ENCODE assay signal across 19 cellular contexts in the genomic region with DNA sequence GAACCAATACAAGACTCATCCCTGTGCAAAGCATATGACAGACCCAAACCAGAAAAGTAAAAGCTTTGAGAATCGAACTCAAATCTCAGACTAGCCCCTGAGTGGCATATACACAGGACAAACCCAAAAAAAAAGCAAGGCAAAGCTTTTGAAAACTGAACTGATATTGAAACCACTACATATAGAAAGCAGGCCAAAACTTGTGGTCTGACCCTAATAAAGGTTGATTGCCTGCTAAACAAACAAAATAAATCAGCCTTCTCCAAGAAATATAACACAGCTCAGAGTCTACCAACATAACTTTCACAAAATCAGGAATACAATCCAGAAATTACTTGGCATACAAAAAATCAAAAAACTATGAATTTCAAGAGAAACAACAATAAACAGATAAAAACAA. TPM values are rescaled to one million over a fixed set of nuclear protein-coding genes. Genes with fewer than 3 reads are reported as not detected.
DNase-seq lines count a peak whose midpoint lies in the region; ATAC-seq and TF ChIP-seq lines count a peak whose summit lies in the region.
"Had no signal": no experiment of that assay in that cellular context is flagged by ENCODE, and none has a peak within 500 bp of the region (broad histone marks: within the 10 kb centered on the region; RNA-seq: fewer than 3 reads in every experiment).

No MANE protein-coding gene starts in this region.

- H3K27me3 Mint-ChIP-seq in IgD-negative memory B cell = no peaks in the 10 kb centered on the region
- H3K27me3 Mint-ChIP-seq in activated T-cell treated with anti-CD3 and anti-CD28 coated beads, Interleukin-2, amount 50 U/mL, for 4 hours (ENCODE audit: low read depth) = no peaks in the 10 kb centered on the region
- peaks cover 0 to 2% (median 0%) of the 10 kb centered on the region in 3 donors for H3K27me3 Mint-ChIP-seq in CD14-positive monocyte (ENCODE audit: low read depth in 3 of 3)
- H3K27me3 Mint-ChIP-seq: activated T-cell treated with anti-CD3 and anti-CD28 coated beads, Interleukin-2, amount 50 U/mL, for 24 hours had no signal

- H3K9me3 Mint-ChIP-seq in IgD-negative memory B cell = peaks cover 0 to 4% (median 0%) of the 10 kb centered on the region in 3 donors
- peaks cover 12% of the 10 kb centered on the region for H3K9me3 Mint-ChIP-seq in activated T-cell treated with anti-CD3 and anti-CD28 coated beads, Interleukin-2, amount 50 U/mL, for 4 hours
- peaks cover 0 to 8% (median 3%) of the 10 kb centered on the region in 7 donors for H3K9me3 Mint-ChIP-seq in CD14-positive monocyte

- no peaks in the 10 kb centered on the region for H3K27me3 ChIP-seq in left ventricle myocardium inferior (ENCODE audit: low read depth)
- H3K27me3 ChIP-seq: gastroesophageal sphincter, tibial nerve had no signal

- DNase-seq in left ventricle myocardium inferior (no peak), islet precursor cell (no peak), CD14-positive monocyte (ENCODE audit: low spot score) (no peak)
- DNase-seq in activated T-cell treated with anti-CD3 and anti-CD28 coated beads, Interleukin-2, amount 50 U/mL, for 4 hours = no peak
- DNase-seq: 8988T; activated CD4-positive, CD25-positive, alpha-beta regulatory T cell; activated T-cell treated with anti-CD3 and anti-CD28 coated beads, Interleukin-2, amount 50 U/mL, for 24 hours; effector CD4-positive, alpha-beta T cell; left ventricle myocardium superior; NCI-H1105 treated with DMSO at 0.1 percent for 48 hours; NCI-H524 treated with DMSO at 0.1 percent for 48 hours; SHP77 treated with DMSO at 0.1 percent for 48 hours had no signal

- H3K27ac ChIP-seq in 22Rv1 = peak overlapping the region; percentile 12
- H3K27ac ChIP-seq in left ventricle myocardium inferior (replicated peaks) = no peak overlapping the region
- H3K27ac ChIP-seq: gastroesophageal sphincter, skin epidermis, tibial nerve had no signal

- H3K36me3 ChIP-seq in left ventricle myocardium inferior = no peaks in the 10 kb centered on the region
- H3K36me3 ChIP-seq: gastroesophageal sphincter, tibial nerve had no signal

- H3K4me3 ChIP-seq in left ventricle myocardium inferior = no peak overlapping the region
- H3K4me3 ChIP-seq: gastroesophageal sphincter, skin epidermis, tibial nerve had no signal

- H3K9me3 ChIP-seq in left ventricle myocardium inferior (replicated peaks) = no peaks in the 10 kb centered on the region
- H3K9me3 ChIP-seq: gastroesophageal sphincter, tibial nerve had no signal

- intact Hi-C loops in left ventricle myocardium inferior (cut with micrococcal nuclease) (no loop called here), CD14-positive monocyte (cut with micrococcal nuclease) (no loop called here)

- H3K4me1 Mint-ChIP-seq in IgD-negative memory B cell = peaks cover 34 to 51% (median 42%) of the 10 kb centered on the region in 3 donors
- peaks cover 68% of the 10 kb centered on the region for H3K4me1 Mint-ChIP-seq in activated T-cell treated with anti-CD3 and anti-CD28 coated beads, Interleukin-2, amount 50 U/mL, for 4 hours (ENCODE audit: low read depth)
- peaks cover 3% of the 10 kb centered on the region for H3K4me1 Mint-ChIP-seq in CD14-positive monocyte

- H3K36me3 Mint-ChIP-seq in IgD-negative memory B cell = peaks cover 4% of the 10 kb centered on the region
- H3K36me3 Mint-ChIP-seq in activated T-cell treated with anti-CD3 and anti-CD28 coated beads, Interleukin-2, amount 50 U/mL, for 4 hours (ENCODE audit: insufficient read depth) = peaks cover 17% of the 10 kb centered on the region
- no peaks in the 10 kb centered on the region for H3K36me3 Mint-ChIP-seq in CD14-positive monocyte

- H3K4me1 ChIP-seq in left ventricle myocardium inferior = peaks cover 33% of the 10 kb centered on the region
- H3K4me1 ChIP-seq: gastroesophageal sphincter had no signal

- ATAC-seq in GM19397 (IDR thresholded peaks at IDR 0.05; ENCODE audit: unreplicated experiment) (peak; percentile 68), HG02763 (IDR thresholded peaks at IDR 0.05; ENCODE audit: unreplicated experiment) (peak; percentile 57)
- no peak for ATAC-seq in activated T-cell treated with anti-CD3 and anti-CD28 coated beads, Interleukin-2, amount 50 U/mL, for 4 hours
- ATAC-seq: gastroesophageal sphincter, left ventricle myocardium superior had no signal

- H3K27ac Mint-ChIP-seq in IgD-negative memory B cell (peak overlapping the region in 2 of 3 donors; percentile 44 to 50), CD14-positive monocyte (no peak overlapping the region)
- H3K27ac Mint-ChIP-seq: activated T-cell treated with anti-CD3 and anti-CD28 coated beads, Interleukin-2, amount 50 U/mL, for 24 hours had no signal

- H3K4me3 Mint-ChIP-seq in IgD-negative memory B cell (peak overlapping the region in 1 of 4 donors; percentile 75), CD14-positive monocyte (no peak overlapping the region)
- H3K4me3 Mint-ChIP-seq in activated T-cell treated with anti-CD3 and anti-CD28 coated beads, Interleukin-2, amount 50 U/mL, for 4 hours = no peak overlapping the region
- H3K4me3 Mint-ChIP-seq: activated T-cell treated with anti-CD3 and anti-CD28 coated beads, Interleukin-2, amount 50 U/mL, for 24 hours had no signal

- TF ChIP-seq CTCF in 22Rv1 (IDR thresholded peaks at IDR 0.05) = no peak
- TF ChIP-seq CTCF in left ventricle myocardium inferior (IDR thresholded peaks at IDR 0.05; ENCODE audit: borderline replicate concordance) = no peak
- TF ChIP-seq CTCF in CD14-positive monocyte (IDR thresholded peaks at IDR 0.05) = no peak

RNA-seq across cellular contexts. Expression of a gene that starts 40.3 kb away (rescaled TPM):
- polyA plus RNA-seq in IgD-negative memory B cell (15.3 TPM), CD14-positive monocyte (1 to 10 TPM; 1.5 to 4.4 TPM)
- 19.1 TPM for total RNA-seq in left ventricle myocardium inferior
- total RNA-seq in activated T-cell treated with anti-CD3 and anti-CD28 coated beads, Interleukin-2, amount 50 U/mL, for 4 hours = 10 to 100 TPM; 52.0 to 68.5 (median 63.6) TPM

Comparison
In these comparisons a context has a peak if more than half of its experiments do, and no peak if none do; other contexts are left out.
1. ATAC-seq: peak in GM19397 (single experiment) and HG02763 (single experiment); none in activated T-cell treated with anti-CD3 and anti-CD28 coated beads, Interleukin-2, amount 50 U/mL, for 4 hours (0 of 2).
2. H3K27ac Mint-ChIP-seq: peak in IgD-negative memory B cell (2 of 3); none in CD14-positive monocyte (0 of 7).